ENCODE assay signal across 26 cellular contexts in genomic region chr13:31131470-31131961, GRCh38. TPM values are rescaled to one million over a fixed set of nuclear protein-coding genes. Genes with fewer than 3 reads are reported as not detected.
DNase-seq lines count a peak whose midpoint lies in the region; ATAC-seq and TF ChIP-seq lines count a peak whose summit lies in the region.
"Had no signal": no experiment of that assay in that cellular context is flagged by ENCODE, and none has a peak within 500 bp of the region (broad histone marks: within the 10 kb centered on the region; RNA-seq: fewer than 3 reads in every experiment).

No MANE protein-coding gene starts in this region.

- no peak overlapping the region for H3K4me3 Mint-ChIP-seq in CD8-positive, alpha-beta T cell
- H3K4me3 Mint-ChIP-seq in natural killer cell: no peak overlapping the region
- H3K4me3 Mint-ChIP-seq: activated naive CD4-positive, alpha-beta T cell treated with anti-CD3 and anti-CD28 coated beads for 36 hours; CD4-positive, alpha-beta memory T cell; HFFc6; neural progenitor cell had no signal

- no peaks in the 10 kb centered on the region for H3K79me2 ChIP-seq in PC-9 (ENCODE audit: low read depth)

- no peaks in the 10 kb centered on the region for H3K27me3 ChIP-seq in BLaER1 treated with 17β-estradiol and CSF1 and Interleukin-3, amounts not matched to agents 10 nM and 100 nM
- no peaks in the 10 kb centered on the region for H3K27me3 ChIP-seq in CD8-positive, alpha-beta T cell (ENCODE audit: insufficient read depth, low read length)
- peaks cover 7% of the 10 kb centered on the region for H3K27me3 ChIP-seq in PC-9 (ENCODE audit: insufficient read depth, low read depth)
- H3K27me3 ChIP-seq: ascending aorta, neural progenitor cell had no signal

- peaks cover 14% of the 10 kb centered on the region for H3K27me3 Mint-ChIP-seq in CD8-positive, alpha-beta T cell (ENCODE audit: low read depth)
- H3K27me3 Mint-ChIP-seq in natural killer cell (ENCODE audit: low read depth in 2 of 2): peaks cover 8 to 15% of the 10 kb centered on the region in 2 donors

- H3K9ac ChIP-seq in BLaER1 treated with 17β-estradiol and CSF1 and Interleukin-3, amounts not matched to agents 10 nM and 100 nM: no peak overlapping the region
- H3K9ac ChIP-seq: KMS-11, neural progenitor cell had no signal

- no peak overlapping the region for H2AFZ ChIP-seq in PC-9
- H2AFZ ChIP-seq: neural progenitor cell had no signal

- peaks cover 0 to 49% (median 5%) of the 10 kb centered on the region in 11 experiments; a peak in 8 of 22 replicates for H4K20me1 ChIP-seq in BLaER1 treated with 17β-estradiol and CSF1 and Interleukin-3, amounts not matched to agents 10 nM and 100 nM
- H4K20me1 ChIP-seq in PC-9 (ENCODE audit: insufficient read depth): peaks cover 2% of the 10 kb centered on the region; the same call in 1 of the 2 replicates

- BruUV-seq in PC-9 (replicated peaks; lab: Mats Ljungman, UMichigan): TSS peak; percentile 9

- no peaks in the 10 kb centered on the region for H3K9me2 ChIP-seq in PC-9 (ENCODE audit: insufficient read depth)

- H3K4me2 ChIP-seq in BLaER1 treated with 17β-estradiol and CSF1 and Interleukin-3, amounts not matched to agents 10 nM and 100 nM: peak overlapping the region in 8 of 11 experiments; percentile 2 to 66 (median 53); a peak in 13 of 22 replicates
- H3K4me2 ChIP-seq in PC-9: no peak overlapping the region
- H3K4me2 ChIP-seq: KMS-11, neural progenitor cell had no signal

- peaks cover 12 to 39% (median 32%) of the 10 kb centered on the region in 11 experiments; a peak in 21 of 22 replicates for H3K36me3 ChIP-seq in BLaER1 treated with 17β-estradiol and CSF1 and Interleukin-3, amounts not matched to agents 10 nM and 100 nM
- no peaks in the 10 kb centered on the region for H3K36me3 ChIP-seq in CD8-positive, alpha-beta T cell (ENCODE audit: insufficient read depth, low read length)
- H3K36me3 ChIP-seq in PC-9 (ENCODE audit: low read depth): no peaks in the 10 kb centered on the region

- H3K9me3 Mint-ChIP-seq in CD8-positive, alpha-beta T cell: no peaks in the 10 kb centered on the region
- no peaks in the 10 kb centered on the region for H3K9me3 Mint-ChIP-seq in natural killer cell
- H3K9me3 Mint-ChIP-seq: activated naive CD4-positive, alpha-beta T cell treated with anti-CD3 and anti-CD28 coated beads for 36 hours; HFFc6; neural progenitor cell had no signal

- H3K36me3 Mint-ChIP-seq in CD8-positive, alpha-beta T cell: peaks cover 18% of the 10 kb centered on the region
- H3K36me3 Mint-ChIP-seq in natural killer cell: peaks cover 6% of the 10 kb centered on the region

- no peak overlapping the region for H3K4me3 ChIP-seq in BLaER1 treated with 17β-estradiol and CSF1 and Interleukin-3, amounts not matched to agents 10 nM and 100 nM
- no peak overlapping the region for H3K4me3 ChIP-seq in CD8-positive, alpha-beta T cell (ENCODE audit: low read depth, low read length)
- H3K4me3 ChIP-seq in PC-9: no peak overlapping the region
- no peak overlapping the region for H3K4me3 ChIP-seq in fibroblast of villous mesenchyme (ENCODE audit: low read depth, low read length)
- H3K4me3 ChIP-seq: ascending aorta, neural progenitor cell, SK-N-MC, tibial artery had no signal

- H3K27ac Mint-ChIP-seq in CD8-positive, alpha-beta T cell: peak overlapping the region; percentile 33
- H3K27ac Mint-ChIP-seq in natural killer cell: no peak overlapping the region
- H3K27ac Mint-ChIP-seq: activated naive CD4-positive, alpha-beta T cell treated with anti-CD3 and anti-CD28 coated beads for 36 hours; HFFc6; neural progenitor cell had no signal

- H3K27ac ChIP-seq in BLaER1 treated with 17β-estradiol and CSF1 and Interleukin-3, amounts not matched to agents 10 nM and 100 nM: no peak overlapping the region
- H3K27ac ChIP-seq in CD8-positive, alpha-beta T cell (ENCODE audit: low read depth, low read length): no peak overlapping the region
- no peak overlapping the region for H3K27ac ChIP-seq in PC-9
- H3K27ac ChIP-seq: ascending aorta, KMS-11, neural progenitor cell, RWPE1, SK-N-MC, tibial artery had no signal

- ATAC-seq in CD8-positive, alpha-beta T cell: no peak
- no peak for ATAC-seq in natural killer cell
- ATAC-seq: sciatic nerve had no signal

- DNase-seq in CD8-positive, alpha-beta T cell: no peak
- DNase-seq in PC-9: no peak
- DNase-seq in fibroblast of villous mesenchyme (ENCODE audit: low read depth): peak; percentile 77
- DNase-seq in NCI-H187 (lab: John Stamatoyannopoulos, UW): no peak
- DNase-seq in natural killer cell: no peak
- DNase-seq in HEK293T (ENCODE audit: extremely low spot score): no peak
- DNase-seq: activated CD4-positive, alpha-beta T cell treated with anti-CD3 and anti-CD28 coated beads, Interleukin-2, amount 50 U/mL, for 48 hours; activated naive CD4-positive, alpha-beta T cell treated with anti-CD3 and anti-CD28 coated beads for 36 hours; CD4-positive, alpha-beta memory T cell; central memory CD4-positive, alpha-beta T cell; DMS 273 treated with DMSO at 0.1 percent for 48 hours; GDM1; HFFc6; islet precursor cell; NCI-H146; NCI-H526 treated with DMSO at 0.1 percent for 48 hours; stimulated activated CD4-positive, alpha-beta T cell treated with anti-CD3 and anti-CD28 coated beads, Interleukin-4, amount 100 ng/mL, for 4 hours; stimulated activated naive CD4-positive, alpha-beta T cell treated with Interleukin-2 at 50 U/mL for 16 hours; tibial artery had no signal

- H3K9me3 ChIP-seq in BLaER1 treated with 17β-estradiol and CSF1 and Interleukin-3, amounts not matched to agents 10 nM and 100 nM (replicated peaks in 1 of 11): peaks cover 0 to 8% (median 0%) of the 10 kb centered on the region in 11 experiments; a peak in 2 of 22 replicates
- no peaks in the 10 kb centered on the region for H3K9me3 ChIP-seq in CD8-positive, alpha-beta T cell (ENCODE audit: low read length)
- H3K9me3 ChIP-seq in PC-9 (ENCODE audit: insufficient read depth, low read depth): no peaks in the 10 kb centered on the region
- H3K9me3 ChIP-seq: ascending aorta, tibial artery had no signal

- H3F3A ChIP-seq in PC-9 (ENCODE audit: insufficient read depth, low read depth): peaks cover 18% of the 10 kb centered on the region; the same call in 1 of the 2 replicates

- intact Hi-C loops in CD8-positive, alpha-beta T cell (cut with DNase I, micrococcal nuclease): no loop called here
- intact Hi-C loops in PC-9 (cut with micrococcal nuclease; ENCODE audit: unreplicated experiment): loop anchor here (10.0 kb wide), 1 partner anchor 87 kb away; no protein-coding TSS in a partner anchor
- intact Hi-C loops in natural killer cell (cut with micrococcal nuclease): no loop called here

- POLR2A ChIA-PET in CD8-positive, alpha-beta T cell (lab: Charles Lee): no interaction called here
- POLR2A ChIA-PET in PC-9 (lab: Charles Lee; ENCODE audit: unreplicated experiment) (no interaction called here), HEK293T (lab: Yijun Ruan, JAX) (no interaction called here)

- CTCF ChIA-PET in CD8-positive, alpha-beta T cell (lab: Charles Lee): no interaction called here
- CTCF ChIA-PET in PC-9 (lab: Charles Lee): no interaction called here
- CTCF ChIA-PET in HEK293T (lab: Yijun Ruan, JAX): no interaction called here

- peaks cover 21% of the 10 kb centered on the region for H3K4me1 Mint-ChIP-seq in CD8-positive, alpha-beta T cell (ENCODE audit: low read depth)
- no peaks in the 10 kb centered on the region for H3K4me1 Mint-ChIP-seq in natural killer cell

- TF ChIP-seq CTCF in CD8-positive, alpha-beta T cell (IDR thresholded peaks at IDR 0.05): no peak
- TF ChIP-seq CTCF in PC-9 (conservative IDR thresholded peaks at IDR 0.05) (no peak), fibroblast of villous mesenchyme (IDR thresholded peaks at IDR 0.05; ENCODE audit: insufficient read depth, low read depth, low read length) (no peak), natural killer cell (IDR thresholded peaks at IDR 0.05) (no peak)

- H3K4me1 ChIP-seq in BLaER1 treated with 17β-estradiol and CSF1 and Interleukin-3, amounts not matched to agents 10 nM and 100 nM: peaks cover 0 to 33% (median 20%) of the 10 kb centered on the region in 10 experiments; a peak in 14 of 20 replicates
- H3K4me1 ChIP-seq in CD8-positive, alpha-beta T cell (ENCODE audit: insufficient read depth, low read length): no peaks in the 10 kb centered on the region
- H3K4me1 ChIP-seq in PC-9 (replicated peaks; ENCODE audit: insufficient read depth): no peaks in the 10 kb centered on the region
- H3K4me1 ChIP-seq: ascending aorta, neural progenitor cell, tibial artery had no signal

TF ChIP-seq in HEK293T, 16 proteins besides CTCF, POLR2A, EP300 and RAD21:
- TF ChIP-seq BHLHE40 (IDR thresholded peaks at IDR 0.05; ENCODE audit: borderline replicate concordance): no peak
- TF ChIP-seq FOXK2 (IDR thresholded peaks at IDR 0.05): no peak
- no peak for TF ChIP-seq SP1 (IDR thresholded peaks at IDR 0.05)

RNA-seq across cellular contexts. Expression of gene HSPH1, which starts 30.2 kb away (rescaled TPM):
- 100 to 1,000 TPM; 189 to 199 TPM for total RNA-seq in CD8-positive, alpha-beta T cell
- 61.8 and 105 TPM in 2 replicates for total RNA-seq in PC-9 (2021)
- 42.2 and 70.8 TPM in 2 replicates for total RNA-seq in fibroblast of villous mesenchyme
- 10 to 100 TPM; 51.2 to 81.6 (median 75.4) TPM for total RNA-seq in natural killer cell
